Comparison of ENCODE assay signal across 1 cellular context in the genomic region with DNA sequence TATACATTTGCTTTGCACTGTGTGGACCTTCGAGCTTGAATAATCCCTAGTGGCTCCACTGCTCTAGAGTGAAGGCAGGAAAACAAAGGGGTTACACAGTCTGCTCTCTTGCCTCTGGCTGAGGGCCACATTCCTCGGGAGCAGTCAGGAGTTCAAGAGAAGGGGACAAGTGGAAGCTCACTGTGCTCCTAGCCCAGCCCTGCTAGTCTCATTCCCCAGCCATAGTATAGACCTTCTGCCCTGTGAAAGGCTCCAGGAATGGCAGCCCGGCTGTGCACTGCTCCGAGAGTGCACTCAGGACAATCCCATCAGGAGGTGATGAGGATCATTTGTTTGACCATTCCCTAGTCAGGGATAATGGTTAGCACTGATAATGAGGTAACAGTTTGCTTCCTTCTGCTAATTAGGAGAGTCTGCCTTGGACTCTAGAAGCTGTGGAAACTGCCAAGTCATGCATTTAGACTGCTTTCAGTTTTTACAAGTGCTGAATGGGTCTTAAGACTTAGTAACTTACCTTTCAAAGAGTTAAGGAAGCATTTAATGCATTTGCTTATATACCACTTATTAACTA.
TF ChIP-seq lines count a peak whose summit lies in the region.

No MANE protein-coding gene starts in this region.

TF ChIP-seq in K562, 482 proteins besides CTCF, POLR2A, EP300 and RAD21 (continues in another document):
- TF ChIP-seq, protein P1, sequence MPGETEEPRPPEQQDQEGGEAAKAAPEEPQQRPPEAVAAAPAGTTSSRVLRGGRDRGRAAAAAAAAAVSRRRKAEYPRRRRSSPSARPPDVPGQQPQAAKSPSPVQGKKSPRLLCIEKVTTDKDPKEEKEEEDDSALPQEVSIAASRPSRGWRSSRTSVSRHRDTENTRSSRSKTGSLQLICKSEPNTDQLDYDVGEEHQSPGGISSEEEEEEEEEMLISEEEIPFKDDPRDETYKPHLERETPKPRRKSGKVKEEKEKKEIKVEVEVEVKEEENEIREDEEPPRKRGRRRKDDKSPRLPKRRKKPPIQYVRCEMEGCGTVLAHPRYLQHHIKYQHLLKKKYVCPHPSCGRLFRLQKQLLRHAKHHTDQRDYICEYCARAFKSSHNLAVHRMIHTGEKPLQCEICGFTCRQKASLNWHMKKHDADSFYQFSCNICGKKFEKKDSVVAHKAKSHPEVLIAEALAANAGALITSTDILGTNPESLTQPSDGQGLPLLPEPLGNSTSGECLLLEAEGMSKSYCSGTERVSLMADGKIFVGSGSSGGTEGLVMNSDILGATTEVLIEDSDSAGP (CRISPR knock-in tag; IDR thresholded peaks at IDR 0.05), result no peak
- no peak for TF ChIP-seq CBX5 (IDR thresholded peaks at IDR 0.05; ENCODE audit: borderline replicate concordance, low read depth)
- TF ChIP-seq, protein P2, sequence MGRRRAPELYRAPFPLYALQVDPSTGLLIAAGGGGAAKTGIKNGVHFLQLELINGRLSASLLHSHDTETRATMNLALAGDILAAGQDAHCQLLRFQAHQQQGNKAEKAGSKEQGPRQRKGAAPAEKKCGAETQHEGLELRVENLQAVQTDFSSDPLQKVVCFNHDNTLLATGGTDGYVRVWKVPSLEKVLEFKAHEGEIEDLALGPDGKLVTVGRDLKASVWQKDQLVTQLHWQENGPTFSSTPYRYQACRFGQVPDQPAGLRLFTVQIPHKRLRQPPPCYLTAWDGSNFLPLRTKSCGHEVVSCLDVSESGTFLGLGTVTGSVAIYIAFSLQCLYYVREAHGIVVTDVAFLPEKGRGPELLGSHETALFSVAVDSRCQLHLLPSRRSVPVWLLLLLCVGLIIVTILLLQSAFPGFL (CRISPR knock-in tag; IDR thresholded peaks at IDR 0.05), result no peak
- TF ChIP-seq, protein P3, sequence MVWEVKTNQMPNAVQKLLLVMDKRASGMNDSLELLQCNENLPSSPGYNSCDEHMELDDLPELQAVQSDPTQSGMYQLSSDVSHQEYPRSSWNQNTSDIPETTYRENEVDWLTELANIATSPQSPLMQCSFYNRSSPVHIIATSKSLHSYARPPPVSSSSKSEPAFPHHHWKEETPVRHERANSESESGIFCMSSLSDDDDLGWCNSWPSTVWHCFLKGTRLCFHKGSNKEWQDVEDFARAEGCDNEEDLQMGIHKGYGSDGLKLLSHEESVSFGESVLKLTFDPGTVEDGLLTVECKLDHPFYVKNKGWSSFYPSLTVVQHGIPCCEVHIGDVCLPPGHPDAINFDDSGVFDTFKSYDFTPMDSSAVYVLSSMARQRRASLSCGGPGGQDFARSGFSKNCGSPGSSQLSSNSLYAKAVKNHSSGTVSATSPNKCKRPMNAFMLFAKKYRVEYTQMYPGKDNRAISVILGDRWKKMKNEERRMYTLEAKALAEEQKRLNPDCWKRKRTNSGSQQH (CRISPR knock-in tag; IDR thresholded peaks at IDR 0.05), result no peak
- TF ChIP-seq RBM14 (IDR thresholded peaks at IDR 0.05; ENCODE audit: borderline replicate concordance, insufficient read depth, low read depth, low read length), result no peak
- TF ChIP-seq FOS (IDR thresholded peaks at IDR 0.05; ENCODE audit: extremely low read depth, insufficient read length), result no peak
- TF ChIP-seq, protein P4, sequence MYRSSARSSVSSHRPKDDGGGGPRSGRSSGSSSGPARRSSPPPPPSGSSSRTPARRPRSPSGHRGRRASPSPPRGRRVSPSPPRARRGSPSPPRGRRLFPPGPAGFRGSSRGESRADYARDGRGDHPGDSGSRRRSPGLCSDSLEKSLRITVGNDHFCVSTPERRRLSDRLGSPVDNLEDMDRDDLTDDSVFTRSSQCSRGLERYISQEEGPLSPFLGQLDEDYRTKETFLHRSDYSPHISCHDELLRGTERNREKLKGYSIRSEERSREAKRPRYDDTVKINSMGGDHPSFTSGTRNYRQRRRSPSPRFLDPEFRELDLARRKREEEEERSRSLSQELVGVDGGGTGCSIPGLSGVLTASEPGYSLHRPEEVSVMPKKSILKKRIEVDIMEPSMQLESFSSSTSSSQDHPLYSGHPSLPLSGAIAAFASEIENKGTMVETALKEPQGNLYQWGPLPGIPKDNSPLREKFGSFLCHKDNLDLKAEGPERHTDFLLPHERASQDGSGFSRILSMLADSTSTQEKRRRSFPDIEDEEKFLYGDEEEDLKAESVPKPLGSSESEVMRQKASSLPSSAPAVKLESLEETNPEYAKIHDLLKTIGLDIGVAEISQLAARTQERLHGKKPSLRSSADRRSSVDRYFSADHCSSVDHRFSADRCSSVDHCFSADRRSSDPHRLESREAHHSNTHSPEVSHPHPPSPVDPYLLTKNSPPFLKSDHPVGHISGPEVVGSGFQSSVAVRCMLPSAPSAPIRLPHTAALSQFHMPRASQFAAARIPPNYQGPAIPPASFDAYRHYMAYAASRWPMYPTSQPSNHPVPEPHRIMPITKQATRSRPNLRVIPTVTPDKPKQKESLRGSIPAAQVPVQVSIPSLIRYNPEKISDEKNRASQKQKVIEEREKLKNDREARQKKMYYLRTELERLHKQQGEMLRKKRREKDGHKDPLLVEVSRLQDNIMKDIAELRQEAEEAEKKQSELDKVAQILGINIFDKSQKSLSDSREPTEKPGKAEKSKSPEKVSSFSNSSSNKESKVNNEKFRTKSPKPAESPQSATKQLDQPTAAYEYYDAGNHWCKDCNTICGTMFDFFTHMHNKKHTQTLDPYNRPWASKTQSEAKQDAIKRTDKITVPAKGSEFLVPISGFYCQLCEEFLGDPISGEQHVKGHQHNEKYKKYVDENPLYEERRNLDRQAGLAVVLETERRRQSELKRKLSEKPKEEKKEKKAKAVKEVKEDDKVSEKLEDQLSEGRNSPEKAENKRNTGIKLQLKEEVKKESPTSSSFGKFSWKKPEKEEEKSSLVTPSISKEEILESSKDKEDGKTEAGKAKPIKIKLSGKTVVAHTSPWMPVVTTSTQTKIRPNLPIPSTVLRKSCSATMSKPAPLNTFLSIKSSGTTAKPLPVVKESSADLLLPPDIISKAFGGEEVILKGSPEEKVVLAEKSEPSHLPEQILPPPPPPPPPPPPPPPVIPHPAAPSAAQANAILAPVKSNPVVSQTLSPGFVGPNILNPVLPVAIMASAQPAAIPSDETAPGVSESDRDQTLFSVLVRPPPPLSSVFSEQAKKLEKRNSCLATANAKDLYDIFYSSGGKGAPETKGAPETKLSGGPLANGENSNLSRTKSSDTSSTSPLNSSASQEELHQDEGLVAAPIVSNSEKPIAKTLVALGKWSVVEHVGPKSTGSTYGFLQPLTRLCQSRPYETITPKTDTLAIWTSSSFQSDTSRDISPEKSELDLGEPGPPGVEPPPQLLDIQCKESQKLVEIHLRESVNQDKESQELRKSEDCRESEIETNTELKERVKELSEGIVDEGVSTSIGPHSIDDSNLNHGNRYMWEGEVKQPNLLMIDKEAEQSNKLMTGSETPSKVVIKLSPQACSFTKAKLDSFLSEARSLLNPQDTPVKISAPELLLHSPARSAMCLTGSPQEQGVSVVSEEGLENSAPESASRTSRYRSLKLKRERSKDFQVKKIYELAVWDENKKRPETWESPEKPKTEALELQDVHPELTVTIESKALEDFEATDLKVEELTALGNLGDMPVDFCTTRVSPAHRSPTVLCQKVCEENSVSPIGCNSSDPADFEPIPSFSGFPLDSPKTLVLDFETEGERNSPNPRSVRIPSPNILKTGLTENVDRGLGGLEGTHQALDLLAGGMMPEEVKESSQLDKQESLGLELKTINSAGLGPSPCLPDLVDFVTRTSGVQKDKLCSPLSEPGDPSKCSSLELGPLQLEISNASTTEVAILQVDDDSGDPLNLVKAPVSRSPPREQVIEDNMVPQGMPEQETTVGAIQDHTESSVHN (IDR thresholded peaks at IDR 0.05; ENCODE audit: borderline replicate concordance in 1 of 2, low read depth in 1 of 2), result no peak
- peak; percentile 76 for TF ChIP-seq NFE2L1 (tag; IDR thresholded peaks at IDR 0.05; ENCODE audit: borderline replicate concordance, low read depth)
- TF ChIP-seq MED1 (CRISPR knock-in tag; IDR thresholded peaks at IDR 0.05; ENCODE audit: borderline replicate concordance), result no peak
- TF ChIP-seq SREBF1 (IDR thresholded peaks at IDR 0.05; ENCODE audit: borderline replicate concordance, low read depth, low read length), result no peak
- TF ChIP-seq, protein P5, sequence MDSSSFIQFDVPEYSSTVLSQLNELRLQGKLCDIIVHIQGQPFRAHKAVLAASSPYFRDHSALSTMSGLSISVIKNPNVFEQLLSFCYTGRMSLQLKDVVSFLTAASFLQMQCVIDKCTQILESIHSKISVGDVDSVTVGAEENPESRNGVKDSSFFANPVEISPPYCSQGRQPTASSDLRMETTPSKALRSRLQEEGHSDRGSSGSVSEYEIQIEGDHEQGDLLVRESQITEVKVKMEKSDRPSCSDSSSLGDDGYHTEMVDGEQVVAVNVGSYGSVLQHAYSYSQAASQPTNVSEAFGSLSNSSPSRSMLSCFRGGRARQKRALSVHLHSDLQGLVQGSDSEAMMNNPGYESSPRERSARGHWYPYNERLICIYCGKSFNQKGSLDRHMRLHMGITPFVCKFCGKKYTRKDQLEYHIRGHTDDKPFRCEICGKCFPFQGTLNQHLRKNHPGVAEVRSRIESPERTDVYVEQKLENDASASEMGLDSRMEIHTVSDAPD (CRISPR knock-in tag; IDR thresholded peaks at IDR 0.05), result no peak
- TF ChIP-seq ZKSCAN8 (CRISPR knock-in tag; IDR thresholded peaks at IDR 0.05), result no peak
- TF ChIP-seq E2F3 (CRISPR knock-in tag; IDR thresholded peaks at IDR 0.05), result no peak
- peak; percentile 98 for TF ChIP-seq MAFG (tag; conservative IDR thresholded peaks at IDR 0.05)
- TF ChIP-seq, protein P6, sequence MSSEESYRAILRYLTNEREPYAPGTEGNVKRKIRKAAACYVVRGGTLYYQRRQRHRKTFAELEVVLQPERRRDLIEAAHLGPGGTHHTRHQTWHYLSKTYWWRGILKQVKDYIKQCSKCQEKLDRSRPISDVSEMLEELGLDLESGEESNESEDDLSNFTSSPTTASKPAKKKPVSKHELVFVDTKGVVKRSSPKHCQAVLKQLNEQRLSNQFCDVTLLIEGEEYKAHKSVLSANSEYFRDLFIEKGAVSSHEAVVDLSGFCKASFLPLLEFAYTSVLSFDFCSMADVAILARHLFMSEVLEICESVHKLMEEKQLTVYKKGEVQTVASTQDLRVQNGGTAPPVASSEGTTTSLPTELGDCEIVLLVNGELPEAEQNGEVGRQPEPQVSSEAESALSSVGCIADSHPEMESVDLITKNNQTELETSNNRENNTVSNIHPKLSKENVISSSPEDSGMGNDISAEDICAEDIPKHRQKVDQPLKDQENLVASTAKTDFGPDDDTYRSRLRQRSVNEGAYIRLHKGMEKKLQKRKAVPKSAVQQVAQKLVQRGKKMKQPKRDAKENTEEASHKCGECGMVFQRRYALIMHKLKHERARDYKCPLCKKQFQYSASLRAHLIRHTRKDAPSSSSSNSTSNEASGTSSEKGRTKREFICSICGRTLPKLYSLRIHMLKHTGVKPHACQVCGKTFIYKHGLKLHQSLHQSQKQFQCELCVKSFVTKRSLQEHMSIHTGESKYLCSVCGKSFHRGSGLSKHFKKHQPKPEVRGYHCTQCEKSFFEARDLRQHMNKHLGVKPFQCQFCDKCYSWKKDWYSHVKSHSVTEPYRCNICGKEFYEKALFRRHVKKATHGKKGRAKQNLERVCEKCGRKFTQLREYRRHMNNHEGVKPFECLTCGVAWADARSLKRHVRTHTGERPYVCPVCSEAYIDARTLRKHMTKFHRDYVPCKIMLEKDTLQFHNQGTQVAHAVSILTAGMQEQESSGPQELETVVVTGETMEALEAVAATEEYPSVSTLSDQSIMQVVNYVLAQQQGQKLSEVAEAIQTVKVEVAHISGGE (CRISPR knock-in tag; IDR thresholded peaks at IDR 0.05), result no peak
- 0 out of 4 replicates have a peak, but pooled peaks of 1 of the 2 experiments have one; percentile 19 for TF ChIP-seq MAZ (CRISPR knock-in tag; conservative IDR thresholded peaks at IDR 0.05 in 1 of 2, IDR thresholded peaks at IDR 0.05 in 1 of 2)
- TF ChIP-seq C11orf30 (IDR thresholded peaks at IDR 0.05; ENCODE audit: low read depth), result peak; percentile 95
- no peak for TF ChIP-seq SAFB2 (IDR thresholded peaks at IDR 0.05; ENCODE audit: borderline replicate concordance, low read depth, low read length, severe bottlenecking)
- TF ChIP-seq ETV1 (tag; conservative IDR thresholded peaks at IDR 0.05; ENCODE audit: low read depth), result no peak
- TF ChIP-seq GTF2E2 (tag; IDR thresholded peaks at IDR 0.05), result no peak
- TF ChIP-seq POLR2AphosphoS2 (IDR thresholded peaks at IDR 0.05; ENCODE audit: low read length), result no peak
- TF ChIP-seq NR3C1 (CRISPR knock-in tag; IDR thresholded peaks at IDR 0.05), result no peak
- no peak for TF ChIP-seq ZNF41 (CRISPR knock-in tag; conservative IDR thresholded peaks at IDR 0.05)
- no peak for TF ChIP-seq FIP1L1 (IDR thresholded peaks at IDR 0.05; ENCODE audit: low read depth, low read length, poor library complexity, severe bottlenecking)
- TF ChIP-seq CREBBP (IDR thresholded peaks at IDR 0.05; ENCODE audit: low read depth, low read length), result no peak
- TF ChIP-seq POLR3A (IDR thresholded peaks at IDR 0.05; ENCODE audit: borderline replicate concordance, extremely low read depth, insufficient read depth, insufficient read length), result no peak
- no peak for TF ChIP-seq NR2C2 (CRISPR knock-in tag; IDR thresholded peaks at IDR 0.05)
- no peak for TF ChIP-seq NR2C2 (tag; IDR thresholded peaks at IDR 0.05)
- peak; percentile 90 for TF ChIP-seq MAFK (IDR thresholded peaks at IDR 0.05; ENCODE audit: low read length)
- TF ChIP-seq, protein P7, sequence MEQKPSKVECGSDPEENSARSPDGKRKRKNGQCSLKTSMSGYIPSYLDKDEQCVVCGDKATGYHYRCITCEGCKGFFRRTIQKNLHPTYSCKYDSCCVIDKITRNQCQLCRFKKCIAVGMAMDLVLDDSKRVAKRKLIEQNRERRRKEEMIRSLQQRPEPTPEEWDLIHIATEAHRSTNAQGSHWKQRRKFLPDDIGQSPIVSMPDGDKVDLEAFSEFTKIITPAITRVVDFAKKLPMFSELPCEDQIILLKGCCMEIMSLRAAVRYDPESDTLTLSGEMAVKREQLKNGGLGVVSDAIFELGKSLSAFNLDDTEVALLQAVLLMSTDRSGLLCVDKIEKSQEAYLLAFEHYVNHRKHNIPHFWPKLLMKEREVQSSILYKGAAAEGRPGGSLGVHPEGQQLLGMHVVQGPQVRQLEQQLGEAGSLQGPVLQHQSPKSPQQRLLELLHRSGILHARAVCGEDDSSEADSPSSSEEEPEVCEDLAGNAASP (IDR thresholded peaks at IDR 0.05), result no peak
- TF ChIP-seq IFI16 (CRISPR knock-in tag; IDR thresholded peaks at IDR 0.05), result no peak
- TF ChIP-seq, protein P8, sequence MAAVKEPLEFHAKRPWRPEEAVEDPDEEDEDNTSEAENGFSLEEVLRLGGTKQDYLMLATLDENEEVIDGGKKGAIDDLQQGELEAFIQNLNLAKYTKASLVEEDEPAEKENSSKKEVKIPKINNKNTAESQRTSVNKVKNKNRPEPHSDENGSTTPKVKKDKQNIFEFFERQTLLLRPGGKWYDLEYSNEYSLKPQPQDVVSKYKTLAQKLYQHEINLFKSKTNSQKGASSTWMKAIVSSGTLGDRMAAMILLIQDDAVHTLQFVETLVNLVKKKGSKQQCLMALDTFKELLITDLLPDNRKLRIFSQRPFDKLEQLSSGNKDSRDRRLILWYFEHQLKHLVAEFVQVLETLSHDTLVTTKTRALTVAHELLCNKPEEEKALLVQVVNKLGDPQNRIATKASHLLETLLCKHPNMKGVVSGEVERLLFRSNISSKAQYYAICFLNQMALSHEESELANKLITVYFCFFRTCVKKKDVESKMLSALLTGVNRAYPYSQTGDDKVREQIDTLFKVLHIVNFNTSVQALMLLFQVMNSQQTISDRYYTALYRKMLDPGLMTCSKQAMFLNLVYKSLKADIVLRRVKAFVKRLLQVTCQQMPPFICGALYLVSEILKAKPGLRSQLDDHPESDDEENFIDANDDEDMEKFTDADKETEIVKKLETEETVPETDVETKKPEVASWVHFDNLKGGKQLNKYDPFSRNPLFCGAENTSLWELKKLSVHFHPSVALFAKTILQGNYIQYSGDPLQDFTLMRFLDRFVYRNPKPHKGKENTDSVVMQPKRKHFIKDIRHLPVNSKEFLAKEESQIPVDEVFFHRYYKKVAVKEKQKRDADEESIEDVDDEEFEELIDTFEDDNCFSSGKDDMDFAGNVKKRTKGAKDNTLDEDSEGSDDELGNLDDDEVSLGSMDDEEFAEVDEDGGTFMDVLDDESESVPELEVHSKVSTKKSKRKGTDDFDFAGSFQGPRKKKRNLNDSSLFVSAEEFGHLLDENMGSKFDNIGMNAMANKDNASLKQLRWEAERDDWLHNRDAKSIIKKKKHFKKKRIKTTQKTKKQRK (IDR thresholded peaks at IDR 0.05; ENCODE audit: borderline replicate concordance, low read depth, low read length), result no peak
- TF ChIP-seq BACH1 (tag; IDR thresholded peaks at IDR 0.05), result peak; percentile 87
